ENCODE assay signal across 1 cellular context in the genomic region with DNA sequence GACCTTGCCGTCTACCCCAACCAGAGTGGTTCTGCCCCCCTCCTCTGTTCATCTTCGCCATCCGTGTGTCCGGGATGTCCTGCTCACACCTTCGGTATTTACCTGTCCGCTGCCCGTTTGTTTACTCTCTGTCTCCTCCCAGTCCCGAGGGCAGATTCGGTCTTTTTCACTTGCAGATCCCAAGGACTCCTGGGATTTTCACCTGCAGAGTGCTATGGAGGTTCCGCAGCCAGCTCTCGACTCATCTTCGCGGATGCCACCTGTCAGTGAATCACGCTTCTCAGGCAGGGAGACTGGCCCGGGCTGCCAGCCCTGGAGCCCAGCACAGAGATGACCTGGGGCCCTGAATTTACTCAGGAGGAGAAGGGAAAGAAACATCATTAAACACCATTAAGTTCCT.
TF ChIP-seq lines count a peak whose summit lies in the region.

No MANE protein-coding gene starts in this region.

TF ChIP-seq in HepG2, 621 proteins besides CTCF, POLR2A, EP300 and RAD21:
- no peak for TF ChIP-seq ZNF782 (CRISPR knock-in tag; IDR thresholded peaks at IDR 0.05; ENCODE audit: borderline replicate concordance)
- no peak for TF ChIP-seq SP1 (IDR thresholded peaks at IDR 0.05)
- no peak for TF ChIP-seq SP1 (CRISPR knock-in tag; IDR thresholded peaks at IDR 0.05)
- TF ChIP-seq TCF12 (IDR thresholded peaks at IDR 0.05), result no peak
- TF ChIP-seq TCF12 (CRISPR knock-in tag; IDR thresholded peaks at IDR 0.05), result no peak
- TF ChIP-seq, protein P1, sequence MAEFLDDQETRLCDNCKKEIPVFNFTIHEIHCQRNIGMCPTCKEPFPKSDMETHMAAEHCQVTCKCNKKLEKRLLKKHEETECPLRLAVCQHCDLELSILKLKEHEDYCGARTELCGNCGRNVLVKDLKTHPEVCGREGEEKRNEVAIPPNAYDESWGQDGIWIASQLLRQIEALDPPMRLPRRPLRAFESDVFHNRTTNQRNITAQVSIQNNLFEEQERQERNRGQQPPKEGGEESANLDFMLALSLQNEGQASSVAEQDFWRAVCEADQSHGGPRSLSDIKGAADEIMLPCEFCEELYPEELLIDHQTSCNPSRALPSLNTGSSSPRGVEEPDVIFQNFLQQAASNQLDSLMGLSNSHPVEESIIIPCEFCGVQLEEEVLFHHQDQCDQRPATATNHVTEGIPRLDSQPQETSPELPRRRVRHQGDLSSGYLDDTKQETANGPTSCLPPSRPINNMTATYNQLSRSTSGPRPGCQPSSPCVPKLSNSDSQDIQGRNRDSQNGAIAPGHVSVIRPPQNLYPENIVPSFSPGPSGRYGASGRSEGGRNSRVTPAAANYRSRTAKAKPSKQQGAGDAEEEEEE (CRISPR knock-in tag; IDR thresholded peaks at IDR 0.05; ENCODE audit: borderline replicate concordance), result no peak
